Comparison of ENCODE assay signal across 8 cellular contexts in genomic region chr21:34268493-34268892, GRCh38.
"Had no signal": no experiment of that assay in that cellular context is flagged by ENCODE, and none has a peak within 500 bp of the region (broad histone marks: within the 10 kb centered on the region; RNA-seq: fewer than 3 reads in every experiment).

No MANE protein-coding gene starts in this region.

- H3K36me3 ChIP-seq: HAP-1 had no signal

- H3K27ac ChIP-seq: HL-60 had no signal

- FAIRE-seq: K562 had no signal

- H3K4me2 ChIP-seq: GM23338 had no signal

- DNase-seq: H7, HFFc6, IMR-90 had no signal

- H3K4me3 ChIP-seq: GM23338, HAP-1, K562 had no signal

- ATAC-seq: GM23338, HCT116, K562 had no signal

- H2AFZ ChIP-seq: GM23338 had no signal
